Comparison of ENCODE assay signal across 1 cellular context in genomic region chr12:132716356-132716755, GRCh38.
TF ChIP-seq lines count a peak whose summit lies in the region.

No MANE protein-coding gene starts in this region.

TF ChIP-seq in K562, 482 proteins besides CTCF, POLR2A, EP300 and RAD21:
- TF ChIP-seq HOXB6 (CRISPR knock-in tag; IDR thresholded peaks at IDR 0.05; ENCODE audit: borderline replicate concordance) (no peak), SRF (CRISPR knock-in tag; IDR thresholded peaks at IDR 0.05) (no peak), ID3 (CRISPR knock-in tag; IDR thresholded peaks at IDR 0.05) (no peak), ID3 (tag; IDR thresholded peaks at IDR 0.05) (no peak), AFF4 (CRISPR knock-in tag; IDR thresholded peaks at IDR 0.05) (no peak), XRCC5 (IDR thresholded peaks at IDR 0.05; ENCODE audit: low read depth, low read length) (no peak), EGR1 (conservative IDR thresholded peaks at IDR 0.05) (no peak), ZNF77 (CRISPR knock-in tag; IDR thresholded peaks at IDR 0.05) (no peak), ATF6 (CRISPR knock-in tag; IDR thresholded peaks at IDR 0.05) (no peak), TEAD2 (tag; IDR thresholded peaks at IDR 0.05) (no peak)
